Comparison of ENCODE assay signal across 8 cellular contexts in genomic region chr1:35268282-35269189, GRCh38. TPM values are rescaled to one million over a fixed set of nuclear protein-coding genes. Genes with fewer than 3 reads are reported as not detected.
A peak's percentile ranks its signal among the peaks of the same experiment; 100 is the strongest.
DNase-seq lines count a peak whose midpoint lies in the region; ATAC-seq and TF ChIP-seq lines count a peak whose summit lies in the region.

Gene ZMYM4, plus strand, starts transcription at chr1:35268709. Its CDS starts 338 bp downstream, at chr1:35269047.

- H3K27ac ChIP-seq in SU-DHL-6 (ENCODE audit: low read depth, low read length) (peak within 1 kb of the TSS; percentile 57), ovary (peak within 1 kb of the TSS; percentile 67 to 72), thyroid gland (peak within 1 kb of the TSS; percentile 69 to 95 (median 86))

- H3K9me3 ChIP-seq in SU-DHL-6 (ENCODE audit: insufficient read depth, low read length) (no peaks in the 10 kb centered on the region), ovary (no peaks in the 10 kb centered on the region), thyroid gland (no peaks in the 10 kb centered on the region)

- POLR2A ChIA-PET in activated naive CD8-positive, alpha-beta T cell treated with anti-CD3 and anti-CD28 coated beads, Interleukin-2, amount 10 ng/mL, durations not matched to agents 7 days and 5 days (lab: Charles Lee) = interaction anchor here (0.6 kb wide), 1 partner anchor 76 kb away, joined by 3 read pairs; the partner anchor contains the start of gene SFPQ

- peak; percentile 93 for DNase-seq in GM06990 (ENCODE audit: extremely low read depth, insufficient read length)
- DNase-seq in NCI-H1092 treated with DMSO at 0.1 percent for 48 hours (lab: John Stamatoyannopoulos, UW) = peak; percentile 97
- peak; percentile 85 for DNase-seq in activated naive CD8-positive, alpha-beta T cell treated with anti-CD3 and anti-CD28 coated beads, Interleukin-2, amount 10 ng/mL, durations not matched to agents 7 days and 5 days
- DNase-seq in Right ventricle myocardium inferior (ENCODE audit: missing footprints) = peak; percentile 95
- DNase-seq in ovary = peak; percentile 91 to 94 (median 91)
- DNase-seq in thyroid gland = peak; percentile 95 to 96

- H3K4me1 ChIP-seq in ovary (ENCODE audit: insufficient read depth) (peaks cover 10% of the 10 kb centered on the region), thyroid gland (peaks cover 11 to 22% of the 10 kb centered on the region in 2 donors)

- peaks cover 3% of the 10 kb centered on the region for H3K9me3 Mint-ChIP-seq in activated naive CD8-positive, alpha-beta T cell treated with anti-CD3 and anti-CD28 coated beads, Interleukin-2, amount 10 ng/mL, durations not matched to agents 7 days and 5 days

- no peaks in the 10 kb centered on the region for H4K20me1 ChIP-seq in SU-DHL-6 (ENCODE audit: low read depth, low read length)

- peak; percentile 86 for ATAC-seq in HG02571 (IDR thresholded peaks at IDR 0.05; ENCODE audit: unreplicated experiment)
- peak; percentile 98 for ATAC-seq in activated naive CD8-positive, alpha-beta T cell treated with anti-CD3 and anti-CD28 coated beads, Interleukin-2, amount 10 ng/mL, durations not matched to agents 7 days and 5 days (ENCODE audit: low read depth)
- peak; percentile 98 for ATAC-seq in Right ventricle myocardium inferior

- peaks cover 7% of the 10 kb centered on the region for H3K27me3 Mint-ChIP-seq in activated naive CD8-positive, alpha-beta T cell treated with anti-CD3 and anti-CD28 coated beads, Interleukin-2, amount 10 ng/mL, durations not matched to agents 7 days and 5 days

- H3K36me3 Mint-ChIP-seq in activated naive CD8-positive, alpha-beta T cell treated with anti-CD3 and anti-CD28 coated beads, Interleukin-2, amount 10 ng/mL, durations not matched to agents 7 days and 5 days = peaks cover 4% of the 10 kb centered on the region

- no peak for TF ChIP-seq EP300 in ovary (IDR thresholded peaks at IDR 0.05)

- peak within 1 kb of the TSS; percentile 93 for H3K27ac Mint-ChIP-seq in activated naive CD8-positive, alpha-beta T cell treated with anti-CD3 and anti-CD28 coated beads, Interleukin-2, amount 10 ng/mL, durations not matched to agents 7 days and 5 days

- H3K79me2 ChIP-seq in SU-DHL-6 (ENCODE audit: insufficient read depth, low read length) = peaks cover 36% of the 10 kb centered on the region

- peak within 1 kb of the TSS; percentile 86 for H3K4me3 ChIP-seq in GM06990 (replicated peaks; ENCODE audit: low read depth, low read length)
- peak within 1 kb of the TSS; percentile 79 for H3K4me3 ChIP-seq in SU-DHL-6 (ENCODE audit: insufficient read depth, low read length, poor library complexity, severe bottlenecking)
- peak within 1 kb of the TSS; percentile 70 for H3K4me3 ChIP-seq in ovary
- H3K4me3 ChIP-seq in thyroid gland (replicated peaks in 1 of 3) = peak within 1 kb of the TSS; percentile 82 to 100 (median 91)

- peak within 1 kb of the TSS; percentile 95 for H3K9ac ChIP-seq in SU-DHL-6 (ENCODE audit: low read length)

- H3K4me2 ChIP-seq in SU-DHL-6 (ENCODE audit: low read depth, low read length, poor library complexity, severe bottlenecking) = peak within 1 kb of the TSS; percentile 86

- H3K4me1 Mint-ChIP-seq in activated naive CD8-positive, alpha-beta T cell treated with anti-CD3 and anti-CD28 coated beads, Interleukin-2, amount 10 ng/mL, durations not matched to agents 7 days and 5 days = peaks cover 23% of the 10 kb centered on the region

- peak within 1 kb of the TSS; percentile 97 for H2AFZ ChIP-seq in SU-DHL-6 (ENCODE audit: low read depth, low read length, severe bottlenecking)

- 0 out of 2 replicates have a peak, but pooled peaks cover 3% of the 10 kb centered on the region for H3F3A ChIP-seq in SU-DHL-6 (ENCODE audit: insufficient read depth)

- intact Hi-C loops in Right ventricle myocardium inferior (cut with DNase I) = loop anchor here (2.0 to 5.0 kb wide), 2 partner anchors 30 to 76 kb away; partner anchors contain the start of gene SFPQ
- intact Hi-C loops in ovary (cut with DNase I) = no loop called here
- intact Hi-C loops in thyroid gland (cut with DNase I) = no loop called here

- H3K27me3 ChIP-seq in GM06990 (replicated peaks; ENCODE audit: control insufficient read depth, insufficient read depth, low read length) = no peaks in the 10 kb centered on the region
- H3K27me3 ChIP-seq in SU-DHL-6 (ENCODE audit: low read length) = no peaks in the 10 kb centered on the region
- no peaks in the 10 kb centered on the region for H3K27me3 ChIP-seq in ovary
- no peaks in the 10 kb centered on the region for H3K27me3 ChIP-seq in thyroid gland

- H3K9me2 ChIP-seq in SU-DHL-6 (replicated peaks; ENCODE audit: insufficient read depth, low read length) = no peaks in the 10 kb centered on the region

- WGBS in ovary, 3 donors = 2 to 3% (median 3%) methylated on average over 43 to 65 of the region's 65 CpGs
- 6 to 9% methylated on average over 9 to 16 of the region's 65 CpGs for WGBS in thyroid gland, 2 donors

- TF ChIP-seq POLR2A in ovary (IDR thresholded peaks at IDR 0.05) (peak; percentile 21), thyroid gland (IDR thresholded peaks at IDR 0.05) (peak in 1 of 2 donors; percentile 52)

- H3K4me3 Mint-ChIP-seq in activated naive CD8-positive, alpha-beta T cell treated with anti-CD3 and anti-CD28 coated beads, Interleukin-2, amount 10 ng/mL, durations not matched to agents 7 days and 5 days = peak within 1 kb of the TSS; percentile 90

- peak; percentile 4 for TF ChIP-seq CTCF in GM06990 (IDR thresholded peaks at IDR 0.05; ENCODE audit: insufficient read depth, low read length, poor library complexity, severe bottlenecking)
- TF ChIP-seq CTCF in SU-DHL-6 (IDR thresholded peaks at IDR 0.05; ENCODE audit: insufficient read depth, low read length, poor library complexity, severe bottlenecking) = no peak
- no peak for TF ChIP-seq CTCF in ovary (IDR thresholded peaks at IDR 0.05)
- peak in 2 of 6 experiments; percentile 17 to 28 for TF ChIP-seq CTCF in thyroid gland (IDR thresholded peaks at IDR 0.05)

- H3K36me3 ChIP-seq in GM06990 (ENCODE audit: control insufficient read depth, insufficient read depth, low read length) (no peaks in the 10 kb centered on the region), SU-DHL-6 (ENCODE audit: low read length) (no peaks in the 10 kb centered on the region), ovary (no peaks in the 10 kb centered on the region), thyroid gland (no peaks in the 10 kb centered on the region)

RNA-seq across cellular contexts. Expression of gene ZMYM4, which starts in this region (rescaled TPM):
- total RNA-seq in activated naive CD8-positive, alpha-beta T cell treated with anti-CD3 and anti-CD28 coated beads, Interleukin-2, amount 10 ng/mL, durations not matched to agents 7 days and 5 days = 10 to 100 TPM; 29.5 to 29.8 TPM
- total RNA-seq in Right ventricle myocardium inferior = 27.7 TPM
- total RNA-seq in ovary = 10 to 100 TPM; 28.1 to 77.2 (median 60.4) TPM
- 10 to 100 TPM; 15.9 to 27.1 TPM for polyA plus RNA-seq in ovary
- total RNA-seq in thyroid gland = 10 to 100 TPM; 46.8 to 71.6 (median 56.0) TPM

Comparison
In these comparisons a context has a peak if more than half of its experiments do, and no peak if none do; other contexts are left out.
1. Peak in every context shown above with its lines: DNase-seq, ATAC-seq, H3K4me3 ChIP-seq and H3K27ac ChIP-seq.